8 cellular contexts compared by ENCODE assay signal in genomic region chr16:52547001-52547833, GRCh38. TPM values are rescaled to one million over a fixed set of nuclear protein-coding genes. Genes with fewer than 3 reads are reported as not detected.
DNase-seq lines count a peak whose midpoint lies in the region; ATAC-seq and TF ChIP-seq lines count a peak whose summit lies in the region.

Gene TOX3, minus strand, starts transcription at chr16:52547143. Its CDS starts 420 bp downstream, at chr16:52546723.

- no peak for TF ChIP-seq EP300 in stomach (IDR thresholded peaks at IDR 0.05)

- peak within 1 kb of the TSS; percentile 88 to 97 (median 93) for H3K27ac ChIP-seq in stomach
- H3K27ac ChIP-seq in OCI-LY7 (ENCODE audit: low read depth, low read length, poor library complexity, severe bottlenecking) = no peak within 1 kb of the TSS

- TF ChIP-seq POLR2A in stomach (IDR thresholded peaks at IDR 0.05) = no peak

- CTCF ChIA-PET in OCI-LY7 (lab: Charles Lee; ENCODE audit: unreplicated experiment) = no interaction called here

- H3K4me2 ChIP-seq in OCI-LY7 (ENCODE audit: low read length) = no peak within 1 kb of the TSS

- peak within 1 kb of the TSS; percentile 47 for H3K4me3 ChIP-seq in kidney epithelial cell (ENCODE audit: low read depth, low read length)
- peak within 1 kb of the TSS; percentile 68 to 76 (median 74) for H3K4me3 ChIP-seq in stomach
- no peak within 1 kb of the TSS for H3K4me3 ChIP-seq in OCI-LY7 (ENCODE audit: low read depth, low read length, poor library complexity, severe bottlenecking)

- TF ChIP-seq CTCF in kidney epithelial cell (IDR thresholded peaks at IDR 0.05; ENCODE audit: insufficient read depth, low read length, poor library complexity, severe bottlenecking) = no peak
- TF ChIP-seq CTCF in stomach (IDR thresholded peaks at IDR 0.05) = no peak
- no peak for TF ChIP-seq CTCF in OCI-LY7 (conservative IDR thresholded peaks at IDR 0.05; ENCODE audit: low read length)

- H2AFZ ChIP-seq in OCI-LY7 (ENCODE audit: low read length) = no peak within 1 kb of the TSS

- no peaks in the 10 kb centered on the region for H3K9me3 ChIP-seq in stomach
- H3K9me3 ChIP-seq in OCI-LY7 (ENCODE audit: low read length) = no peaks in the 10 kb centered on the region

- no TSS peak for BruUV-seq in OCI-LY7 (replicated peaks; lab: Mats Ljungman, UMichigan)

- POLR2A ChIA-PET in OCI-LY7 (lab: Charles Lee) = interaction anchor here (0.6 to 0.8 kb wide), 2 partner anchors 14 to 123 kb away, joined by 3 read pairs; no protein-coding TSS in a partner anchor

- no peak for ATAC-seq in HG03045 (IDR thresholded peaks at IDR 0.05; ENCODE audit: unreplicated experiment)
- no peak for ATAC-seq in GM21825 (IDR thresholded peaks at IDR 0.05; ENCODE audit: unreplicated experiment)

- 3 to 13% (median 4%) methylated on average over 27 to 58 of the region's 83 CpGs for WGBS in stomach, 5 donors

- H3K36me3 ChIP-seq in kidney epithelial cell (ENCODE audit: control insufficient read depth, insufficient read depth, low read length) (no peaks in the 10 kb centered on the region), stomach (no peaks in the 10 kb centered on the region), OCI-LY7 (ENCODE audit: insufficient read depth, low read length) (no peaks in the 10 kb centered on the region)

- intact Hi-C loops in stomach (cut with DNase I; ENCODE audit: low total_unique reads) (no loop called here), OCI-LY7 (cut with micrococcal nuclease; ENCODE audit: unreplicated experiment) (no loop called here)

- DNase-seq in DMS79 treated with DMSO at 0.1 percent for 48 hours (lab: John Stamatoyannopoulos, UW) (peak; percentile 36), DMS79 (lab: John Stamatoyannopoulos, UW) (no peak), NCI-H774 (lab: John Stamatoyannopoulos, UW) (peak; percentile 64), kidney epithelial cell (ENCODE audit: low read depth) (no peak), stomach (peak; percentile 78), OCI-LY7 (ENCODE audit: low spot score) (no peak)

- no peaks in the 10 kb centered on the region for H4K20me1 ChIP-seq in OCI-LY7 (ENCODE audit: insufficient read depth, low read length)

- H3K27me3 ChIP-seq in kidney epithelial cell (ENCODE audit: control insufficient read depth, insufficient read depth, low read length) (peaks cover 11% of the 10 kb centered on the region), stomach (peaks cover 0 to 31% (median 12%) of the 10 kb centered on the region in 3 donors)

- H3K9me2 ChIP-seq in OCI-LY7 (ENCODE audit: insufficient read depth, low read length) = no peaks in the 10 kb centered on the region

- H3K4me1 ChIP-seq in stomach (peaks cover 10 to 55% (median 28%) of the 10 kb centered on the region in 4 donors), OCI-LY7 (ENCODE audit: insufficient read depth, low read length, poor library complexity, severe bottlenecking) (no peaks in the 10 kb centered on the region)

- no peaks in the 10 kb centered on the region for H3K79me2 ChIP-seq in OCI-LY7 (ENCODE audit: insufficient read depth, low read depth, low read length)

RNA-seq across cellular contexts. Expression of gene TOX3, which starts in this region (rescaled TPM):
- 7.4 and 7.9 TPM in 2 replicates for total RNA-seq in kidney epithelial cell
- 100 to 1,000 TPM in 1 of 5 donors, 10 to 100 TPM in 2, 1 to 10 TPM in 2; 7.2 to 169 (median 14.2) TPM for total RNA-seq in stomach
- polyA plus RNA-seq in stomach = 10 to 100 TPM in 1 of 3 donors, 1 to 10 TPM in 2; 6.4 to 12.4 (median 9.8) TPM
- not detected in 2 replicates for total RNA-seq in OCI-LY7 (2014; rRNA removed; shearing (Covaris generic))
- not detected in 2 replicates for total RNA-seq in OCI-LY7 (2022)

Comparison
In these comparisons a context has a peak if more than half of its experiments do, and no peak if none do; other contexts are left out.
1. DNase-seq: peak in DMS79 treated with DMSO at 0.1 percent for 48 hours (single experiment), NCI-H774 (single experiment) and stomach (single experiment); none in DMS79 (single experiment), kidney epithelial cell (single experiment) and OCI-LY7 (single experiment).